In genomic region chr9:119375892-119376291, GRCh38 we compare ENCODE assay signal across 10 cellular contexts. TPM values are rescaled to one million over a fixed set of nuclear protein-coding genes. Genes with fewer than 3 reads are reported as not detected.
DNase-seq lines count a peak whose midpoint lies in the region; ATAC-seq and TF ChIP-seq lines count a peak whose summit lies in the region.
"Had no signal": no experiment of that assay in that cellular context is flagged by ENCODE, and none has a peak within 500 bp of the region (broad histone marks: within the 10 kb centered on the region; RNA-seq: fewer than 3 reads in every experiment).

No MANE protein-coding gene starts in this region.

- H3K4me3 Mint-ChIP-seq in Caco-2 (ENCODE audit: unreplicated experiment), result no peak overlapping the region
- H3K4me3 Mint-ChIP-seq in activated T-helper 17 cell treated with anti-CD3 and anti-CD28 coated beads, Interleukin-2, amount 50 U/mL, for 72 hours, result no peak overlapping the region

- no peaks in the 10 kb centered on the region for H3K36me3 ChIP-seq in Caco-2 (ENCODE audit: control insufficient read depth, insufficient read depth, low read length)
- H3K36me3 ChIP-seq in PC-9 (ENCODE audit: low read depth), result no peaks in the 10 kb centered on the region
- no peaks in the 10 kb centered on the region for H3K36me3 ChIP-seq in tibial artery
- H3K36me3 ChIP-seq: SJSA1 had no signal

- intact Hi-C loops in Caco-2 (cut with micrococcal nuclease; ENCODE audit: unreplicated experiment) (loop anchor here (1.0 kb wide), 1 partner anchor 973 kb away; no protein-coding TSS in a partner anchor), PC-9 (cut with micrococcal nuclease; ENCODE audit: unreplicated experiment) (loop anchor here (10.0 kb wide), 1 partner anchor 1099 kb away; no protein-coding TSS in a partner anchor), tibial artery (cut with DNase I; ENCODE audit: low total_unique reads) (no loop called here)

- H3K27ac ChIP-seq in PC-9 (no peak overlapping the region), tibial artery (no peak overlapping the region)
- H3K27ac ChIP-seq: SJSA1 had no signal

- no peaks in the 10 kb centered on the region for H3K27me3 ChIP-seq in Caco-2 (replicated peaks; ENCODE audit: control insufficient read depth, insufficient read depth, low read length)
- H3K27me3 ChIP-seq in PC-9 (ENCODE audit: insufficient read depth, low read depth), result no peaks in the 10 kb centered on the region
- no peaks in the 10 kb centered on the region for H3K27me3 ChIP-seq in tibial artery
- H3K27me3 ChIP-seq: SJSA1 had no signal

- no peaks in the 10 kb centered on the region for H3K9me2 ChIP-seq in PC-9 (ENCODE audit: insufficient read depth)

- DNase-seq in Caco-2 (peak; percentile 44 to 55), HEK293T (ENCODE audit: extremely low spot score) (peak; percentile 28), PC-9 (peak in 1 of 2 experiments; percentile 9), iPS DF 19.7 (ENCODE audit: low read depth, low spot score) (peak; percentile 25), NCI-H187 treated with DMSO at 0.1 percent for 48 hours (lab: John Stamatoyannopoulos, UW) (no peak), tibial artery (no peak)
- DNase-seq: cerebellar nuclear complex had no signal

- H3K27ac Mint-ChIP-seq in Caco-2 (ENCODE audit: unreplicated experiment), result no peak overlapping the region
- H3K27ac Mint-ChIP-seq in activated T-helper 17 cell treated with anti-CD3 and anti-CD28 coated beads, Interleukin-2, amount 50 U/mL, for 72 hours, result no peak overlapping the region

- no peak overlapping the region for H2AFZ ChIP-seq in PC-9

- no peak overlapping the region for H3K4me2 ChIP-seq in PC-9

- CTCF ChIA-PET in Caco-2 (lab: Charles Lee), result interaction anchor here (0.6 to 1.0 kb wide), 2 partner anchors 731 to 973 kb away, joined by 3 to 4 read pairs; no protein-coding TSS in a partner anchor
- CTCF ChIA-PET in HEK293T (lab: Yijun Ruan, JAX), result no interaction called here
- CTCF ChIA-PET in PC-9 (lab: Charles Lee), result no interaction called here

- no peaks in the 10 kb centered on the region for H3F3A ChIP-seq in PC-9 (ENCODE audit: insufficient read depth, low read depth)

- no peaks in the 10 kb centered on the region for H4K20me1 ChIP-seq in PC-9 (ENCODE audit: insufficient read depth)

- no peaks in the 10 kb centered on the region for H3K4me1 ChIP-seq in Caco-2
- H3K4me1 ChIP-seq in PC-9 (replicated peaks; ENCODE audit: insufficient read depth), result no peaks in the 10 kb centered on the region
- no peaks in the 10 kb centered on the region for H3K4me1 ChIP-seq in tibial artery
- H3K4me1 ChIP-seq: SJSA1 had no signal

- H3K4me1 Mint-ChIP-seq in Caco-2 (ENCODE audit: low read depth, unreplicated experiment), result no peaks in the 10 kb centered on the region
- H3K4me1 Mint-ChIP-seq in activated T-helper 17 cell treated with anti-CD3 and anti-CD28 coated beads, Interleukin-2, amount 50 U/mL, for 72 hours, result no peaks in the 10 kb centered on the region

- no peak for ATAC-seq in activated T-helper 17 cell treated with anti-CD3 and anti-CD28 coated beads, Interleukin-2, amount 50 U/mL, for 72 hours (replicated peaks)
- no peak for ATAC-seq in GM21367 (IDR thresholded peaks at IDR 0.05; ENCODE audit: unreplicated experiment)

- H3K4me3 ChIP-seq in Caco-2 (ENCODE audit: low read depth, low read length), result no peak overlapping the region
- H3K4me3 ChIP-seq in PC-9, result no peak overlapping the region
- no peak overlapping the region for H3K4me3 ChIP-seq in tibial artery
- H3K4me3 ChIP-seq: SJSA1 had no signal

- H3K79me2 ChIP-seq in PC-9 (ENCODE audit: low read depth), result no peaks in the 10 kb centered on the region

- no TSS peak for BruUV-seq in Caco-2 (replicated peaks; lab: Mats Ljungman, UMichigan)
- BruUV-seq in PC-9 (replicated peaks; lab: Mats Ljungman, UMichigan), result no TSS peak

- peaks cover 5% of the 10 kb centered on the region for H3K27me3 Mint-ChIP-seq in Caco-2 (ENCODE audit: insufficient read depth, unreplicated experiment)
- peaks cover 5% of the 10 kb centered on the region for H3K27me3 Mint-ChIP-seq in activated T-helper 17 cell treated with anti-CD3 and anti-CD28 coated beads, Interleukin-2, amount 50 U/mL, for 72 hours

- no peaks in the 10 kb centered on the region for H3K9me3 Mint-ChIP-seq in Caco-2 (ENCODE audit: unreplicated experiment)
- peaks cover 22% of the 10 kb centered on the region for H3K9me3 Mint-ChIP-seq in activated T-helper 17 cell treated with anti-CD3 and anti-CD28 coated beads, Interleukin-2, amount 50 U/mL, for 72 hours

- no peaks in the 10 kb centered on the region for H3K36me3 Mint-ChIP-seq in Caco-2 (ENCODE audit: insufficient read depth, unreplicated experiment)
- no peaks in the 10 kb centered on the region for H3K36me3 Mint-ChIP-seq in activated T-helper 17 cell treated with anti-CD3 and anti-CD28 coated beads, Interleukin-2, amount 50 U/mL, for 72 hours (ENCODE audit: low read depth)

- POLR2A ChIA-PET in Caco-2 (lab: Charles Lee), result no interaction called here
- POLR2A ChIA-PET in HEK293T (lab: Yijun Ruan, JAX), result no interaction called here
- POLR2A ChIA-PET in PC-9 (lab: Charles Lee; ENCODE audit: unreplicated experiment), result no interaction called here

- peak; percentile 33 to 42 for TF ChIP-seq CTCF in Caco-2 (IDR thresholded peaks at IDR 0.05; ENCODE audit: insufficient read depth in 1 of 2, low read depth in 1 of 2, low read length in 1 of 2, severe bottlenecking in 1 of 2, unreplicated experiment in 1 of 2)
- peak; percentile 37; the same call in 1 of the 2 replicates for TF ChIP-seq CTCF in PC-9 (conservative IDR thresholded peaks at IDR 0.05)
- TF ChIP-seq CTCF in tibial artery (IDR thresholded peaks at IDR 0.05), result no peak

- no peaks in the 10 kb centered on the region for H3K9me3 ChIP-seq in Caco-2
- H3K9me3 ChIP-seq in PC-9 (ENCODE audit: insufficient read depth, low read depth), result no peaks in the 10 kb centered on the region
- no peaks in the 10 kb centered on the region for H3K9me3 ChIP-seq in tibial artery

TF ChIP-seq in HEK293T, 16 proteins besides CTCF, POLR2A, EP300 and RAD21:
- TF ChIP-seq L3MBTL2 (conservative IDR thresholded peaks at IDR 0.05) (peak; percentile 60; the same call in 1 of the 2 replicates), TARDBP (IDR thresholded peaks at IDR 0.05) (no peak)
TF ChIP-seq in HEK293T: peak in this region for 1.

RNA-seq across cellular contexts. Expression of gene BRINP1, which starts 6.7 kb away (rescaled TPM):
- total RNA-seq in Caco-2 (2022), result not detected in 2 replicates
- total RNA-seq in PC-9 (2021), result not detected in 2 replicates
- total RNA-seq in activated T-helper 17 cell treated with anti-CD3 and anti-CD28 coated beads, Interleukin-2, amount 50 U/mL, for 72 hours, result not detected
- total RNA-seq: SJSA1 had no signal

Comparison
In these comparisons a context has a peak if more than half of its experiments do, and no peak if none do; other contexts are left out.
1. DNase-seq: peak in Caco-2 (2 of 2), HEK293T (single experiment) and iPS DF 19.7 (single experiment); none in NCI-H187 treated with DMSO at 0.1 percent for 48 hours (single experiment) and tibial artery (0 of 2).
2. CTCF ChIP-seq: peak in Caco-2 (2 of 2) and PC-9 (single experiment); none in tibial artery (0 of 2).